8 cellular contexts compared by ENCODE assay signal in the genomic region with DNA sequence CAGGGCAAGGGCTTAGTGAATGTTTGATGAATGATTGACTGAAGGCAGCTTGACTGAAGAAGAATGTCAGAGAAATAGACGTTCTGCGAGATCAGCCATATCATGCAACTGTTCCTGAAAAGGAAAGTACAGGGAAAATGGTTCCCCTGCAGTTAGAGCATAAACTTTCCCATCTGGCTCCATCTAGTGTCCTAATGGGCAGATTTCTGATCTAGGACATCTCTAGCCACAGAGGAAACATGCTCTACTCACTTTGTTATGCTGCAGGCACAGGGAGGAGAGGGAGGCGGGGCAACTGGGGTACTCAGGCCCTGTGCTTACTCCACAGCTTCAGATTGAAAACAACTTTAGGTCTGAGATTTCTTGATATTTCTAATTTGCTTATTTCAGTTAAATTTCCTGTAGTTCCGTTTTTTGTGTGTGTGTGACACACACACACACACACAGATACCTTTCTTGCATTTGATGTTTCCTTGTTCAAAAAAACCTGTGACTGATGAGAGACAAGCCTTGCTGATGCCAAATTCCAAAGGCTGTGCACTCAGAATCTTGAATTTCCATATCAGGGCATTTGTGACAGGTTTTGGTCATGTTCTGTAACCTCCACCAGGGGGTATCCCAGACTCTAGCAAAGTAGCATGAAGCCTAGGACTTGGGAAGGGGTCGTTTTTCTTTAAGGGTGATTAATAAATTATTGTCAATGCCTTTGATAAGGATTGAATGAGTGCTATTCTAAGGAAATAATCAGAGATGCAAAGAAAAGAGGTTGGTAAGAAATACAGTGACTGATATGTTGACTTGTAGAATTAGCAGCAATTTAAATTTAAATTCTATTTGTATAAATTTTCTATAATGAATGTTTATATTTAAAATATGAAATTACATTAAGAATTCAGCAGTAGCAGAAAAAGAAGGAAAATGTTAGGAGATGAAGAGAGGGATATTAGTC.
A peak's percentile ranks its signal among the peaks of the same experiment; 100 is the strongest.
DNase-seq lines count a peak whose midpoint lies in the region; ATAC-seq and TF ChIP-seq lines count a peak whose summit lies in the region.

No MANE protein-coding gene starts in this region.

- no peak overlapping the region for H2AK5ac ChIP-seq in IMR-90 (ENCODE audit: low read depth, low read length)

- H3K36me3 ChIP-seq in IMR-90 (ENCODE audit: control insufficient read depth, insufficient read depth, low read length) (no peaks in the 10 kb centered on the region), PC-3 (ENCODE audit: low read depth, low read length) (no peaks in the 10 kb centered on the region), fibroblast of lung (ENCODE audit: control insufficient read depth, insufficient read depth, low read length) (no peaks in the 10 kb centered on the region)
- H3K36me3 ChIP-seq in CD4-positive, alpha-beta memory T cell (ENCODE audit: insufficient read depth, low read length): no peaks in the 10 kb centered on the region

- no peak for TF ChIP-seq POLR2A in IMR-90 (IDR thresholded peaks at IDR 0.05; ENCODE audit: low read depth, low read length)

- H3K23ac ChIP-seq in IMR-90 (ENCODE audit: low read depth, low read length): no peak overlapping the region

- no peak overlapping the region for H4K91ac ChIP-seq in IMR-90 (ENCODE audit: insufficient read depth, low read depth, low read length)

- POLR2A ChIA-PET in IMR-90 (lab: Charles Lee; ENCODE audit: unreplicated experiment): no interaction called here
- POLR2A ChIA-PET in PC-3 (lab: Charles Lee; ENCODE audit: unreplicated experiment): no interaction called here
- POLR2A ChIA-PET in CD4-positive, alpha-beta memory T cell (lab: Charles Lee; ENCODE audit: partially characterized antibody): no interaction called here

- H3K9me1 ChIP-seq in IMR-90 (ENCODE audit: insufficient read depth, low read length): no peaks in the 10 kb centered on the region

- H3K4me1 Mint-ChIP-seq in CD4-positive, alpha-beta memory T cell: no peaks in the 10 kb centered on the region

- no peak overlapping the region for H4K8ac ChIP-seq in IMR-90 (ENCODE audit: low read depth in 2 of 2, low read length in 2 of 2)

- in situ Hi-C loops in IMR-90 (cut with MboI; ENCODE audit: low sequenced_read_pairs): no loop called here

- H3K4me2 ChIP-seq in IMR-90 (ENCODE audit: low read depth, low read length) (no peak overlapping the region), PC-3 (ENCODE audit: low read length) (peak overlapping the region; percentile 54), fibroblast of lung (ENCODE audit: extremely low read depth, insufficient read depth, low read length) (no peak overlapping the region)

- ATAC-seq in IMR-90 (ENCODE audit: low read depth) (no peak), PC-3 (peak; percentile 92), HG02678 (IDR thresholded peaks at IDR 0.05; ENCODE audit: unreplicated experiment) (no peak), omental fat pad (ENCODE audit: low FRiP score) (no peak)

- no peaks in the 10 kb centered on the region for H3K27me3 Mint-ChIP-seq in CD4-positive, alpha-beta memory T cell

- no CpG with 5 or more reads among the region's 5 CpGs for WGBS in IMR-90 (ENCODE audit: extremely low coverage in 2 of 2, insufficient read length in 1 of 2), 2 experiments

- BruUV-seq in IMR-90 (replicated peaks; lab: Mats Ljungman, UMichigan) (no TSS peak), PC-3 (replicated peaks; lab: Mats Ljungman, UMichigan) (no TSS peak)

- H3K27ac ChIP-seq in IMR-90 (ENCODE audit: insufficient read depth, low read length) (no peak overlapping the region), PC-3 (ENCODE audit: low read length) (0 out of 2 replicates have a peak overlapping the region, but pooled peaks have one; percentile 13), fibroblast of lung (ENCODE audit: insufficient read depth, low read length) (no peak overlapping the region)
- no peak overlapping the region for H3K27ac ChIP-seq in CD4-positive, alpha-beta memory T cell (ENCODE audit: low read depth, low read length)

- no peak overlapping the region for H2BK120ac ChIP-seq in IMR-90 (ENCODE audit: low read depth, low read length)

- no peaks in the 10 kb centered on the region for H3F3A ChIP-seq in PC-3 (ENCODE audit: low read length, unreplicated experiment)

- H3K18ac ChIP-seq in IMR-90 (ENCODE audit: low read depth, low read length): no peak overlapping the region

- H3K14ac ChIP-seq in IMR-90 (replicated peaks; ENCODE audit: low read depth, low read length): no peak overlapping the region

- H2BK5ac ChIP-seq in IMR-90 (ENCODE audit: low read depth, low read length, poor library complexity, severe bottlenecking): no peak overlapping the region

- H4K20me1 ChIP-seq in IMR-90 (ENCODE audit: insufficient read depth, low read length): no peaks in the 10 kb centered on the region
- H4K20me1 ChIP-seq in PC-3 (ENCODE audit: low read length): no peaks in the 10 kb centered on the region
- no peaks in the 10 kb centered on the region for H4K20me1 ChIP-seq in fibroblast of lung (ENCODE audit: control insufficient read depth, extremely low read depth, insufficient read depth, low read length)

- H2AK9ac ChIP-seq in IMR-90 (replicated peaks; ENCODE audit: low read depth, low read length, poor library complexity): no peak overlapping the region

- H2BK20ac ChIP-seq in IMR-90 (ENCODE audit: low read depth, low read length): no peak overlapping the region

- dilution Hi-C loops in IMR-90 (cut with HindIII; ENCODE audit: low sequenced_read_pairs, unreplicated experiment): no loop called here

- no peaks in the 10 kb centered on the region for H3K79me2 ChIP-seq in PC-3 (ENCODE audit: low read length)
- no peaks in the 10 kb centered on the region for H3K79me2 ChIP-seq in fibroblast of lung (ENCODE audit: control insufficient read depth, insufficient read depth, low read length)

- CTCF ChIA-PET in IMR-90 (lab: Yijun Ruan, JAX) (interaction anchor here (1.0 kb wide), 1 partner anchor 9 kb away, joined by 3 read pairs; no protein-coding TSS in a partner anchor), PC-3 (lab: Charles Lee) (interaction anchor here (0.7 kb wide), 1 partner anchor 1164 kb away, joined by 3 read pairs; no protein-coding TSS in a partner anchor)
- CTCF ChIA-PET in CD4-positive, alpha-beta memory T cell (lab: Charles Lee; ENCODE audit: partially characterized antibody): no interaction called here

- no peaks in the 10 kb centered on the region for H3K36me3 Mint-ChIP-seq in CD4-positive, alpha-beta memory T cell

- TF ChIP-seq RAD21 in IMR-90 (IDR thresholded peaks at IDR 0.05; ENCODE audit: low read length): 0 out of 2 replicates have a peak, but pooled peaks have one; percentile 14

- H4K5ac ChIP-seq in IMR-90 (ENCODE audit: low read depth, low read length): no peak overlapping the region

- H3K9me3 ChIP-seq in IMR-90 (ENCODE audit: control insufficient read depth, insufficient read depth, low read length) (peaks cover 7% of the 10 kb centered on the region), PC-3 (ENCODE audit: low read length) (no peaks in the 10 kb centered on the region), fibroblast of lung (ENCODE audit: control insufficient read depth, insufficient read depth, low read depth, low read length) (no peaks in the 10 kb centered on the region)
- H3K9me3 ChIP-seq in CD4-positive, alpha-beta memory T cell (ENCODE audit: control insufficient read depth in 1 of 2, low read length in 2 of 2): no peaks in the 10 kb centered on the region

- H3K9me2 ChIP-seq in PC-3 (replicated peaks; ENCODE audit: low read length): no peaks in the 10 kb centered on the region

- peaks cover 0 to 2% (median 0%) of the 10 kb centered on the region in 8 donors for H3K9me3 Mint-ChIP-seq in CD4-positive, alpha-beta memory T cell

- H3K4me3 ChIP-seq in IMR-90 (ENCODE audit: insufficient read depth, low read depth, low read length): no peak overlapping the region
- no peak overlapping the region for H3K4me3 ChIP-seq in PC-3 (ENCODE audit: low read length)
- H3K4me3 ChIP-seq in fibroblast of lung (replicated peaks in 1 of 4; ENCODE audit: control extremely low read depth in 1 of 4, insufficient read depth in 1 of 4, low read depth in 3 of 4, low read length in 4 of 4): no peak overlapping the region
- no peak overlapping the region for H3K4me3 ChIP-seq in retinal pigment epithelial cell (ENCODE audit: low read length)
- no peak overlapping the region for H3K4me3 ChIP-seq in CD4-positive, alpha-beta memory T cell (ENCODE audit: low read length in 2 of 2)

- H3K4ac ChIP-seq in IMR-90 (ENCODE audit: low read depth, low read length): no peak overlapping the region

- H3K79me1 ChIP-seq in IMR-90 (ENCODE audit: low read depth in 1 of 2, low read length in 2 of 2): no peaks in the 10 kb centered on the region

- no peak overlapping the region for H2AFZ ChIP-seq in IMR-90 (replicated peaks; ENCODE audit: low read length, poor library complexity)
- peak overlapping the region; percentile 80 for H2AFZ ChIP-seq in PC-3 (ENCODE audit: low read length)
- H2AFZ ChIP-seq in fibroblast of lung (ENCODE audit: low read length): peak overlapping the region; percentile 15

- H3K27ac Mint-ChIP-seq in CD4-positive, alpha-beta memory T cell: no peak overlapping the region

- intact Hi-C loops in IMR-90 (cut with micrococcal nuclease) (no loop called here), PC-3 (cut with micrococcal nuclease) (loop anchor here (2.0 to 10.0 kb wide), 6 partner anchors 186 to 1166 kb away; no protein-coding TSS in a partner anchor)
- intact Hi-C loops in CD4-positive, alpha-beta memory T cell (cut with micrococcal nuclease): no loop called here

- no peak overlapping the region for H3K56ac ChIP-seq in IMR-90 (ENCODE audit: extremely low read depth, insufficient read depth, low read length)

- H3K27me3 ChIP-seq in IMR-90 (ENCODE audit: control insufficient read depth, insufficient read depth, low read length) (no peaks in the 10 kb centered on the region), PC-3 (ENCODE audit: low read length) (no peaks in the 10 kb centered on the region), fibroblast of lung (ENCODE audit: control insufficient read depth, insufficient read depth, low read length) (no peaks in the 10 kb centered on the region)
- H3K27me3 ChIP-seq in CD4-positive, alpha-beta memory T cell (ENCODE audit: insufficient read depth, low read length): no peaks in the 10 kb centered on the region

- no peak overlapping the region for H3K9ac ChIP-seq in IMR-90 (ENCODE audit: low read depth, low read length)
- no peak overlapping the region for H3K9ac ChIP-seq in PC-3 (ENCODE audit: low read length)
- H3K9ac ChIP-seq in fibroblast of lung (ENCODE audit: insufficient read depth, low read length): no peak overlapping the region

- no peak overlapping the region for H2BK15ac ChIP-seq in IMR-90 (ENCODE audit: low read depth, low read length)

- TF ChIP-seq CTCF in IMR-90 (conservative IDR thresholded peaks at IDR 0.05; ENCODE audit: low read depth, low read length): peak; percentile 12; the same call in 1 of the 2 replicates
- TF ChIP-seq CTCF in PC-3 (conservative IDR thresholded peaks at IDR 0.05; ENCODE audit: low read depth, low read length): peak; percentile 72
- TF ChIP-seq CTCF in fibroblast of lung (conservative IDR thresholded peaks at IDR 0.05 in 1 of 2, IDR thresholded peaks at IDR 0.05 in 1 of 2; ENCODE audit: low read depth in 1 of 2, low read length in 2 of 2): peak; percentile 34 to 63
- peak; percentile 82 for TF ChIP-seq CTCF in retinal pigment epithelial cell (conservative IDR thresholded peaks at IDR 0.05; ENCODE audit: low read depth, low read length)
- TF ChIP-seq CTCF in omental fat pad (IDR thresholded peaks at IDR 0.05): no peak

- H3K4me3 Mint-ChIP-seq in CD4-positive, alpha-beta memory T cell: no peak overlapping the region

- peak; percentile 34 for DNase-seq in DMS 273 treated with DMSO at 0.1 percent for 48 hours (lab: John Stamatoyannopoulos, UW)
- peak; percentile 2 for DNase-seq in IMR-90
- DNase-seq in PC-3: peak; percentile 78
- peak; percentile 71 to 74 for DNase-seq in fibroblast of lung (ENCODE audit: low read depth in 2 of 2)
- no peak for DNase-seq in retinal pigment epithelial cell (ENCODE audit: low read depth)
- DNase-seq in omental fat pad (ENCODE audit: low spot score): no peak
- DNase-seq in CD4-positive, alpha-beta memory T cell: no peak

- no peaks in the 10 kb centered on the region for H3K4me1 ChIP-seq in IMR-90 (ENCODE audit: control insufficient read depth, insufficient read depth, low read length)
- H3K4me1 ChIP-seq in PC-3 (ENCODE audit: insufficient read depth, low read length): peaks cover 18% of the 10 kb centered on the region; the same call in 1 of the 2 replicates
- no peaks in the 10 kb centered on the region for H3K4me1 ChIP-seq in fibroblast of lung (ENCODE audit: control insufficient read depth, extremely low read depth, insufficient read depth, low read length)
- no peaks in the 10 kb centered on the region for H3K4me1 ChIP-seq in CD4-positive, alpha-beta memory T cell (ENCODE audit: insufficient read depth, low read length)

Comparison
In these comparisons a context has a peak if more than half of its experiments do, and no peak if none do; other contexts are left out.
1. DNase-seq: peak in DMS 273 treated with DMSO at 0.1 percent for 48 hours (single experiment), IMR-90 (single experiment), PC-3 (single experiment) and fibroblast of lung (2 of 2); none in retinal pigment epithelial cell (single experiment), omental fat pad (single experiment) and CD4-positive, alpha-beta memory T cell (0 of 5).
2. CTCF ChIP-seq: peak in IMR-90 (single experiment), PC-3 (single experiment), fibroblast of lung (2 of 2) and retinal pigment epithelial cell (single experiment); none in omental fat pad (0 of 3).